ENCODE assay signal across 8 cellular contexts in the genomic region with DNA sequence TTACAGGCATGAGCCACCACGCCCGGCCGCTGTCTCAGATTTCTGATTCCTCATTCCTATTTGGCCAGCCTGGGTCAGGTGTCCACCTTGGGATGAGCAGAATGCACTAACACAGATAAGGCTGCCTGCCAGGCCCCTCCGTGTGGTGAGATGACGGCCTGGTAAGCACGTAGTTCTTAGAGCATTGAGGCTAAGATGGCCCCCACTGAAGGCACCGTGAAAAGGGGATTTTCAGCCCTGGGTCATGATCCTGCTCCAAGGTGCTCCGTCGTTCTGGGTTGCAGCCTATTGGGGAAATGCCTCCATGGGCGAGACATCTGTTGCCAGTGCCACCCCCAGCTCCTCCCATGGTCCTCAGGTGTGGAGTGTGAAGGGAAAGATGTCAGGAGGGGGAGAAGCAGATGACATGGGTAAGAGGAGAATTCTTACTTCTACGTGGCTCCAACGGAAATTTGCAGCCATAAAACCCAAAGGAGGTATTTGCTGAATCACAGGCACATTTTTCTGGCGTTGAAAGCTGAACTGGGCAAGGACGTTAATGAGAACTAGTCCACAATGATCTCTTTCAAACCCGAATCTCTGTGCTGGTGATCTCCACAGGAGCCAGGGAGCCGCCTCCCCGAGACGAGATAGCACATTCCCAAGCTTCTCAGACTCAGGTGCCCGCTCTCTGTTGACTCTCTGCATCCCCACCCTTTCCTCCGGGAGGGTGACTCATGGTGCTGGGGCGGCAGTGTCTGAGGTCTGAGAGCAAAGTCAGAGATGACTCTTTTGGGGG. TPM values are rescaled to one million over a fixed set of nuclear protein-coding genes. Genes with fewer than 3 reads are reported as not detected.
A peak's percentile ranks its signal among the peaks of the same experiment; 100 is the strongest.
DNase-seq lines count a peak whose midpoint lies in the region; ATAC-seq and TF ChIP-seq lines count a peak whose summit lies in the region.

No MANE protein-coding gene starts in this region.

- WGBS in IMR-90 (ENCODE audit: extremely low coverage in 2 of 2, insufficient read length in 1 of 2), 2 experiments: 83% methylated on average over 6 of the region's 21 CpGs; no CpG with 5 or more reads in 1 of the 2 experiments

- intact Hi-C loops in Caco-2 (cut with micrococcal nuclease; ENCODE audit: unreplicated experiment): no loop called here
- intact Hi-C loops in IMR-90 (cut with micrococcal nuclease): no loop called here
- intact Hi-C loops in ascending aorta (cut with DNase I): no loop called here
- intact Hi-C loops in CD8-positive, alpha-beta T cell (cut with DNase I, micrococcal nuclease): no loop called here

- CTCF ChIA-PET in Caco-2 (lab: Charles Lee) (interaction anchor here (0.6 kb wide), 1 partner anchor 289 kb away, joined by 3 read pairs; no protein-coding TSS in a partner anchor), IMR-90 (lab: Yijun Ruan, JAX) (no interaction called here)
- CTCF ChIA-PET in CD8-positive, alpha-beta T cell (lab: Charles Lee): no interaction called here

- H3K4me2 ChIP-seq in IMR-90 (ENCODE audit: low read depth, low read length): peak overlapping the region; percentile 68; the same call in 1 of the 2 replicates

- H4K8ac ChIP-seq in IMR-90 (ENCODE audit: low read depth in 2 of 2, low read length in 2 of 2): 0 out of 4 replicates have a peak overlapping the region, but pooled peaks of 1 of the 2 experiments have one; percentile 29

- H3K27ac ChIP-seq in IMR-90 (ENCODE audit: insufficient read depth, low read length): no peak overlapping the region
- no peak overlapping the region for H3K27ac ChIP-seq in ascending aorta
- H3K27ac ChIP-seq in CD8-positive, alpha-beta T cell (ENCODE audit: low read depth, low read length): no peak overlapping the region

- H3K79me1 ChIP-seq in IMR-90 (ENCODE audit: low read depth in 1 of 2, low read length in 2 of 2): no peaks in the 10 kb centered on the region

- H3K9ac ChIP-seq in IMR-90 (ENCODE audit: low read depth, low read length): no peak overlapping the region

- BruUV-seq in Caco-2 (replicated peaks; lab: Mats Ljungman, UMichigan) (TSS peak; percentile 65), IMR-90 (replicated peaks; lab: Mats Ljungman, UMichigan) (no TSS peak)

- no peak overlapping the region for H3K4ac ChIP-seq in IMR-90 (ENCODE audit: low read depth, low read length)

- H3K4me3 ChIP-seq in Caco-2 (ENCODE audit: low read depth, low read length): peak overlapping the region; percentile 29
- H3K4me3 ChIP-seq in IMR-90 (ENCODE audit: insufficient read depth, low read depth, low read length): no peak overlapping the region
- H3K4me3 ChIP-seq in cardiac fibroblast (replicated peaks in 1 of 2; ENCODE audit: low read depth in 2 of 2, low read length in 2 of 2): peak overlapping the region in 1 of 2 donors; percentile 40
- H3K4me3 ChIP-seq in ascending aorta: no peak overlapping the region
- H3K4me3 ChIP-seq in CD8-positive, alpha-beta T cell (ENCODE audit: low read depth, low read length): no peak overlapping the region

- H3K4me1 ChIP-seq in Caco-2: peaks cover 21% of the 10 kb centered on the region
- peaks cover 3% of the 10 kb centered on the region; the same call in 1 of the 2 replicates for H3K4me1 ChIP-seq in IMR-90 (ENCODE audit: control insufficient read depth, insufficient read depth, low read length)
- H3K4me1 ChIP-seq in ascending aorta: no peaks in the 10 kb centered on the region
- H3K4me1 ChIP-seq in CD8-positive, alpha-beta T cell (ENCODE audit: insufficient read depth, low read length): no peaks in the 10 kb centered on the region

- H3K27ac Mint-ChIP-seq in Caco-2 (ENCODE audit: unreplicated experiment): peak overlapping the region; percentile 65
- no peak overlapping the region for H3K27ac Mint-ChIP-seq in CD8-positive, alpha-beta T cell

- peak overlapping the region; percentile 84 for H2AFZ ChIP-seq in IMR-90 (replicated peaks; ENCODE audit: low read length, poor library complexity)

- TF ChIP-seq CTCF in Caco-2 (IDR thresholded peaks at IDR 0.05; ENCODE audit: insufficient read depth in 1 of 2, low read depth in 1 of 2, low read length in 1 of 2, severe bottlenecking in 1 of 2, unreplicated experiment in 1 of 2): no peak
- no peak for TF ChIP-seq CTCF in IMR-90 (conservative IDR thresholded peaks at IDR 0.05; ENCODE audit: low read depth, low read length)
- TF ChIP-seq CTCF in cardiac fibroblast (IDR thresholded peaks at IDR 0.05; ENCODE audit: low read depth, low read length): no peak
- no peak for TF ChIP-seq CTCF in ascending aorta (IDR thresholded peaks at IDR 0.05)
- TF ChIP-seq CTCF in CD8-positive, alpha-beta T cell (IDR thresholded peaks at IDR 0.05): no peak

- H3K9me3 Mint-ChIP-seq in Caco-2 (ENCODE audit: unreplicated experiment): no peaks in the 10 kb centered on the region
- H3K9me3 Mint-ChIP-seq in CD8-positive, alpha-beta T cell: no peaks in the 10 kb centered on the region

- H4K5ac ChIP-seq in IMR-90 (ENCODE audit: low read depth, low read length): no peak overlapping the region; the same call in 1 of the 2 replicates

- H2AK5ac ChIP-seq in IMR-90 (ENCODE audit: low read depth, low read length): peak overlapping the region; percentile 62; the same call in 1 of the 2 replicates

- H4K91ac ChIP-seq in IMR-90 (ENCODE audit: insufficient read depth, low read depth, low read length): 0 out of 2 replicates have a peak overlapping the region, but pooled peaks have one; percentile 21

- H3K9me3 ChIP-seq in Caco-2: no peaks in the 10 kb centered on the region
- no peaks in the 10 kb centered on the region for H3K9me3 ChIP-seq in IMR-90 (ENCODE audit: control insufficient read depth, insufficient read depth, low read length)
- H3K9me3 ChIP-seq in ascending aorta: no peaks in the 10 kb centered on the region
- no peaks in the 10 kb centered on the region for H3K9me3 ChIP-seq in CD8-positive, alpha-beta T cell (ENCODE audit: low read length)

- H3K14ac ChIP-seq in IMR-90 (replicated peaks; ENCODE audit: low read depth, low read length): no peak overlapping the region

- ATAC-seq in IMR-90 (ENCODE audit: low read depth) (peak; percentile 75), GM21381 (IDR thresholded peaks at IDR 0.05; ENCODE audit: unreplicated experiment) (no peak)
- no peak for ATAC-seq in CD8-positive, alpha-beta T cell

- no peaks in the 10 kb centered on the region for H4K20me1 ChIP-seq in IMR-90 (ENCODE audit: insufficient read depth, low read length)

- H3K18ac ChIP-seq in IMR-90 (ENCODE audit: low read depth, low read length): no peak overlapping the region; the same call in 1 of the 2 replicates

- H3K23ac ChIP-seq in IMR-90 (ENCODE audit: low read depth, low read length): no peak overlapping the region

- H2BK15ac ChIP-seq in IMR-90 (ENCODE audit: low read depth, low read length): 0 out of 3 replicates have a peak overlapping the region, but pooled peaks have one; percentile 52

- peak overlapping the region; percentile 64 for H3K4me3 Mint-ChIP-seq in Caco-2 (ENCODE audit: unreplicated experiment)
- H3K4me3 Mint-ChIP-seq in CD8-positive, alpha-beta T cell: no peak overlapping the region

- no peak for TF ChIP-seq RAD21 in IMR-90 (IDR thresholded peaks at IDR 0.05; ENCODE audit: low read length)

- H3K9me1 ChIP-seq in IMR-90 (ENCODE audit: insufficient read depth, low read length): no peaks in the 10 kb centered on the region

- dilution Hi-C loops in IMR-90 (cut with HindIII; ENCODE audit: low sequenced_read_pairs, unreplicated experiment): no loop called here

- POLR2A ChIA-PET in Caco-2 (lab: Charles Lee): no interaction called here
- POLR2A ChIA-PET in IMR-90 (lab: Charles Lee; ENCODE audit: unreplicated experiment): no interaction called here
- POLR2A ChIA-PET in CD8-positive, alpha-beta T cell (lab: Charles Lee): no interaction called here

- no peak overlapping the region for H2BK5ac ChIP-seq in IMR-90 (ENCODE audit: low read depth, low read length, poor library complexity, severe bottlenecking)

- in situ Hi-C loops in IMR-90 (cut with MboI; ENCODE audit: low sequenced_read_pairs): no loop called here

- no peak overlapping the region for H3K56ac ChIP-seq in IMR-90 (ENCODE audit: extremely low read depth, insufficient read depth, low read length)

- TF ChIP-seq POLR2A in IMR-90 (IDR thresholded peaks at IDR 0.05; ENCODE audit: low read depth, low read length): no peak

- H3K36me3 ChIP-seq in Caco-2 (ENCODE audit: control insufficient read depth, insufficient read depth, low read length) (no peaks in the 10 kb centered on the region), IMR-90 (ENCODE audit: control insufficient read depth, insufficient read depth, low read length) (no peaks in the 10 kb centered on the region), ascending aorta (no peaks in the 10 kb centered on the region)
- H3K36me3 ChIP-seq in CD8-positive, alpha-beta T cell (ENCODE audit: insufficient read depth, low read length): no peaks in the 10 kb centered on the region

- DNase-seq in Caco-2 (peak; percentile 61 to 78), IMR-90 (peak; percentile 50), cardiac fibroblast (ENCODE audit: low read depth in 2 of 2) (peak; percentile 39 to 86), myocyte (ENCODE audit: low read depth) (peak; percentile 25), AG08396 (ENCODE audit: low spot score) (no peak), ascending aorta (ENCODE audit: low spot score in 2 of 2) (no peak)
- DNase-seq in CD8-positive, alpha-beta T cell: no peak

- no peaks in the 10 kb centered on the region for H3K27me3 Mint-ChIP-seq in Caco-2 (ENCODE audit: insufficient read depth, unreplicated experiment)
- peaks cover 24% of the 10 kb centered on the region for H3K27me3 Mint-ChIP-seq in CD8-positive, alpha-beta T cell (ENCODE audit: low read depth)

- peak overlapping the region; percentile 83 for H2AK9ac ChIP-seq in IMR-90 (replicated peaks; ENCODE audit: low read depth, low read length, poor library complexity)

- no peaks in the 10 kb centered on the region for H3K36me3 Mint-ChIP-seq in Caco-2 (ENCODE audit: insufficient read depth, unreplicated experiment)
- no peaks in the 10 kb centered on the region for H3K36me3 Mint-ChIP-seq in CD8-positive, alpha-beta T cell

- no peaks in the 10 kb centered on the region for H3K27me3 ChIP-seq in Caco-2 (replicated peaks; ENCODE audit: control insufficient read depth, insufficient read depth, low read length)
- H3K27me3 ChIP-seq in IMR-90 (ENCODE audit: control insufficient read depth, insufficient read depth, low read length): peaks cover 4% of the 10 kb centered on the region; the same call in 1 of the 2 replicates
- H3K27me3 ChIP-seq in ascending aorta: no peaks in the 10 kb centered on the region
- no peaks in the 10 kb centered on the region for H3K27me3 ChIP-seq in CD8-positive, alpha-beta T cell (ENCODE audit: insufficient read depth, low read length)

- no peaks in the 10 kb centered on the region for H3K4me1 Mint-ChIP-seq in Caco-2 (ENCODE audit: low read depth, unreplicated experiment)
- no peaks in the 10 kb centered on the region for H3K4me1 Mint-ChIP-seq in CD8-positive, alpha-beta T cell (ENCODE audit: low read depth)

- H2BK120ac ChIP-seq in IMR-90 (ENCODE audit: low read depth, low read length): peak overlapping the region; percentile 61; the same call in 1 of the 2 replicates

- peak overlapping the region; percentile 55; the same call in 1 of the 2 replicates for H2BK20ac ChIP-seq in IMR-90 (ENCODE audit: low read depth, low read length)

RNA-seq across cellular contexts. Expression of a gene that starts 34.0 kb away (rescaled TPM):
- total RNA-seq in Caco-2 (2022) (0.39 and 0.61 TPM in 2 replicates), IMR-90 (2012; rRNA removed) (0.18 and 0.28 TPM in 2 replicates), myocyte (0.10 and 0.19 TPM in 2 replicates), ascending aorta (16.0 TPM)
- polyA plus RNA-seq in IMR-90 (2012; rRNA removed): 0.19 TPM in 2 replicates
- 0.14 and 0.20 TPM in 2 replicates for polyA plus RNA-seq in IMR-90 (2012; cell fraction: cytosol; rRNA removed)
- polyA plus RNA-seq in IMR-90 (2012; cell fraction: nucleus; rRNA removed; ENCODE audit: low replicate concordance): 0.07 and 0.17 TPM in 2 replicates
- polyA plus RNA-seq in myocyte (2012): not detected
- total RNA-seq in CD8-positive, alpha-beta T cell: not detected

Comparison
In these comparisons a context has a peak if more than half of its experiments do, and no peak if none do; other contexts are left out.
1. DNase-seq: peak in Caco-2 (2 of 2), IMR-90 (single experiment), cardiac fibroblast (2 of 2) and myocyte (single experiment); none in AG08396 (single experiment), ascending aorta (0 of 2) and CD8-positive, alpha-beta T cell (0 of 7).
2. RNA of a gene that starts 34.0 kb away (total RNA-seq): 16.0 TPM in ascending aorta (single experiment); 0.39 to 0.61 TPM in Caco-2, 0.10 to 0.19 TPM in myocyte, 0.18 to 0.28 TPM in IMR-90 and not detected in CD8-positive, alpha-beta T cell; every median in the first group is over 10 times any median in the second.